ENCODE assay signal across 7 cellular contexts in genomic region chr17:489758-490329, GRCh38. TPM values are rescaled to one million over a fixed set of nuclear protein-coding genes. Genes with fewer than 3 reads are reported as not detected.
DNase-seq lines count a peak whose midpoint lies in the region; ATAC-seq and TF ChIP-seq lines count a peak whose summit lies in the region.

No MANE protein-coding gene starts in this region.

- H3K4me3 Mint-ChIP-seq in GM23338 = peak overlapping the region; percentile 75; the same call in 2 of the 3 replicates
- H3K4me3 Mint-ChIP-seq in stimulated activated memory B cell treated with anti-CD40 and anti-IgM and Interleukin-4, amounts not matched to agents 10 μg/mL and 1 μg/mL and 100 μg/mL, for 72 hours = peak overlapping the region; percentile 82

- no peaks in the 10 kb centered on the region for H3K9me3 Mint-ChIP-seq in GM23338
- no peaks in the 10 kb centered on the region for H3K9me3 Mint-ChIP-seq in stimulated activated memory B cell treated with anti-CD40 and anti-IgM and Interleukin-4, amounts not matched to agents 10 μg/mL and 1 μg/mL and 100 μg/mL, for 72 hours

- H3K9me2 ChIP-seq in GM23338 (ENCODE audit: insufficient read depth) = 0 out of 2 replicates have a peak, but pooled peaks cover 3% of the 10 kb centered on the region

- H4K5ac ChIP-seq in mesendoderm (ENCODE audit: low read length) = no peak overlapping the region

- no peak overlapping the region for H2BK15ac ChIP-seq in mesendoderm (replicated peaks; ENCODE audit: low read depth)

- H3F3A ChIP-seq in GM23338 (replicated peaks; ENCODE audit: low read depth) = peaks cover 7% of the 10 kb centered on the region

- no peak overlapping the region for H3K23ac ChIP-seq in mesendoderm (ENCODE audit: low read length)

- H3K36me3 ChIP-seq in GM23338 (ENCODE audit: insufficient read depth) (no peaks in the 10 kb centered on the region), colonic mucosa (no peaks in the 10 kb centered on the region), mesendoderm (ENCODE audit: control insufficient read depth, insufficient read depth, low read length) (no peaks in the 10 kb centered on the region)

- H3K4me2 ChIP-seq in GM23338 (peak overlapping the region; percentile 97), mesendoderm (ENCODE audit: low read length) (peak overlapping the region; percentile 57)

- no peaks in the 10 kb centered on the region for H3K9me3 ChIP-seq in colonic mucosa

- H3K4me1 ChIP-seq in GM23338 (ENCODE audit: insufficient read depth) = peaks cover 8% of the 10 kb centered on the region
- peaks cover 3% of the 10 kb centered on the region for H3K4me1 ChIP-seq in colonic mucosa
- H3K4me1 ChIP-seq in mesendoderm (ENCODE audit: control insufficient read depth, low read depth, low read length) = no peaks in the 10 kb centered on the region

- peaks cover 16% of the 10 kb centered on the region for H3K4me1 Mint-ChIP-seq in GM23338
- H3K4me1 Mint-ChIP-seq in stimulated activated memory B cell treated with anti-CD40 and anti-IgM and Interleukin-4, amounts not matched to agents 10 μg/mL and 1 μg/mL and 100 μg/mL, for 72 hours = peaks cover 12% of the 10 kb centered on the region

- no peak overlapping the region for H2BK120ac ChIP-seq in mesendoderm (ENCODE audit: low read depth, low read length)

- TF ChIP-seq CTCF in GM23338 (conservative IDR thresholded peaks at IDR 0.05; ENCODE audit: low read depth in 2 of 2) = no peak
- TF ChIP-seq CTCF in colonic mucosa (IDR thresholded peaks at IDR 0.05) = no peak

- H3K36me3 Mint-ChIP-seq in GM23338 (ENCODE audit: low read depth) = no peaks in the 10 kb centered on the region
- H3K36me3 Mint-ChIP-seq in stimulated activated memory B cell treated with anti-CD40 and anti-IgM and Interleukin-4, amounts not matched to agents 10 μg/mL and 1 μg/mL and 100 μg/mL, for 72 hours = no peaks in the 10 kb centered on the region

- no peak overlapping the region; the same call in 1 of the 2 replicates for H2AFZ ChIP-seq in GM23338

- H3K4me3 ChIP-seq in GM23338 (peak overlapping the region; percentile 83), colonic mucosa (peak overlapping the region; percentile 46), mesendoderm (ENCODE audit: low read length) (no peak overlapping the region)

- intact Hi-C loops in colonic mucosa (cut with DNase I) = no loop called here

- H4K8ac ChIP-seq in mesendoderm (ENCODE audit: low read depth, low read length) = no peak overlapping the region

- H3K27ac Mint-ChIP-seq in GM23338 = no peak overlapping the region
- peak overlapping the region; percentile 57 for H3K27ac Mint-ChIP-seq in stimulated activated memory B cell treated with anti-CD40 and anti-IgM and Interleukin-4, amounts not matched to agents 10 μg/mL and 1 μg/mL and 100 μg/mL, for 72 hours

- DNase-seq in GM23338 (ENCODE audit: low spot score) (peak; percentile 61), T-helper 22 cell (ENCODE audit: low read depth) (peak; percentile 43), colonic mucosa (peak; percentile 32), mesendoderm (peak; percentile 61), DMS79 treated with DMSO at 0.1 percent for 48 hours (lab: John Stamatoyannopoulos, UW) (no peak), NCI-H1092 (lab: John Stamatoyannopoulos, UW) (no peak)

- WGBS in mesendoderm (ENCODE audit: extremely low coverage, insufficient coverage, low lambda C conversion rate) = no CpG with 5 or more reads among the region's 38 CpGs

- peak overlapping the region; percentile 84 for H3K18ac ChIP-seq in mesendoderm (ENCODE audit: low read length)

- no peaks in the 10 kb centered on the region for H4K20me1 ChIP-seq in GM23338 (replicated peaks; ENCODE audit: insufficient read depth)

- H2BK5ac ChIP-seq in mesendoderm (ENCODE audit: low read length) = no peak overlapping the region

- ATAC-seq in GM23338 = peak; percentile 44
- ATAC-seq in stimulated activated memory B cell treated with anti-CD40 and anti-IgM and Interleukin-4, amounts not matched to agents 10 μg/mL and 1 μg/mL and 100 μg/mL, for 72 hours = peak; percentile 74

- H3K4ac ChIP-seq in mesendoderm (ENCODE audit: low read depth, low read length) = no peak overlapping the region

- H3K79me2 ChIP-seq in GM23338 (replicated peaks; ENCODE audit: insufficient read depth) = no peaks in the 10 kb centered on the region
- no peaks in the 10 kb centered on the region for H3K79me2 ChIP-seq in mesendoderm (ENCODE audit: control insufficient read depth, insufficient read depth, low read length)

- H3K9ac ChIP-seq in colonic mucosa (ENCODE audit: low read depth in 2 of 2, low read length in 2 of 2) (peak overlapping the region in 1 of 2 donors; percentile 72), mesendoderm (ENCODE audit: low read length) (peak overlapping the region; percentile 49)

- H3K27me3 ChIP-seq in GM23338 (ENCODE audit: insufficient read depth) (peaks cover 11% of the 10 kb centered on the region), colonic mucosa (peaks cover 19% of the 10 kb centered on the region), mesendoderm (ENCODE audit: insufficient read depth, low read length, poor library complexity) (peaks cover 3% of the 10 kb centered on the region)

- H3K79me1 ChIP-seq in mesendoderm (ENCODE audit: low read length) = no peaks in the 10 kb centered on the region

- peak overlapping the region; percentile 56 for H3K56ac ChIP-seq in mesendoderm (ENCODE audit: low read length)

- no peak overlapping the region for H3K27ac ChIP-seq in GM23338 (ENCODE audit: low read depth)
- H3K27ac ChIP-seq in colonic mucosa = peak overlapping the region; percentile 21
- no peak overlapping the region for H3K27ac ChIP-seq in mesendoderm (ENCODE audit: low read depth, low read length)

- peaks cover 16% of the 10 kb centered on the region for H3K27me3 Mint-ChIP-seq in GM23338 (ENCODE audit: insufficient read depth, low read depth, poor library complexity)
- peaks cover 10% of the 10 kb centered on the region for H3K27me3 Mint-ChIP-seq in stimulated activated memory B cell treated with anti-CD40 and anti-IgM and Interleukin-4, amounts not matched to agents 10 μg/mL and 1 μg/mL and 100 μg/mL, for 72 hours

- H2AK5ac ChIP-seq in mesendoderm (ENCODE audit: low read length) = no peak overlapping the region

TF ChIP-seq in GM23338, 12 proteins besides CTCF, POLR2A, EP300 and RAD21 (continues in another document):
- TF ChIP-seq ZNF331 (CRISPR knock-in tag; IDR thresholded peaks at IDR 0.05; ENCODE audit: low read depth) (no peak), ETS1 (IDR thresholded peaks at IDR 0.05) (no peak), JUNB (IDR thresholded peaks at IDR 0.05; ENCODE audit: unreplicated experiment) (no peak), NANOG (IDR thresholded peaks at IDR 0.05; ENCODE audit: borderline replicate concordance) (no peak), STAT1 (IDR thresholded peaks at IDR 0.05; ENCODE audit: unreplicated experiment) (no peak), CREB1 (CRISPR knock-in tag; IDR thresholded peaks at IDR 0.05; ENCODE audit: low read depth) (no peak), EZH2 (IDR thresholded peaks at IDR 0.05; ENCODE audit: low read depth, unreplicated experiment) (no peak), ZNF114 (CRISPR knock-in tag; IDR thresholded peaks at IDR 0.05) (no peak), POLR2AphosphoS5 (IDR thresholded peaks at IDR 0.05; ENCODE audit: low read depth) (no peak)
- TF ChIP-seq, protein P1, sequence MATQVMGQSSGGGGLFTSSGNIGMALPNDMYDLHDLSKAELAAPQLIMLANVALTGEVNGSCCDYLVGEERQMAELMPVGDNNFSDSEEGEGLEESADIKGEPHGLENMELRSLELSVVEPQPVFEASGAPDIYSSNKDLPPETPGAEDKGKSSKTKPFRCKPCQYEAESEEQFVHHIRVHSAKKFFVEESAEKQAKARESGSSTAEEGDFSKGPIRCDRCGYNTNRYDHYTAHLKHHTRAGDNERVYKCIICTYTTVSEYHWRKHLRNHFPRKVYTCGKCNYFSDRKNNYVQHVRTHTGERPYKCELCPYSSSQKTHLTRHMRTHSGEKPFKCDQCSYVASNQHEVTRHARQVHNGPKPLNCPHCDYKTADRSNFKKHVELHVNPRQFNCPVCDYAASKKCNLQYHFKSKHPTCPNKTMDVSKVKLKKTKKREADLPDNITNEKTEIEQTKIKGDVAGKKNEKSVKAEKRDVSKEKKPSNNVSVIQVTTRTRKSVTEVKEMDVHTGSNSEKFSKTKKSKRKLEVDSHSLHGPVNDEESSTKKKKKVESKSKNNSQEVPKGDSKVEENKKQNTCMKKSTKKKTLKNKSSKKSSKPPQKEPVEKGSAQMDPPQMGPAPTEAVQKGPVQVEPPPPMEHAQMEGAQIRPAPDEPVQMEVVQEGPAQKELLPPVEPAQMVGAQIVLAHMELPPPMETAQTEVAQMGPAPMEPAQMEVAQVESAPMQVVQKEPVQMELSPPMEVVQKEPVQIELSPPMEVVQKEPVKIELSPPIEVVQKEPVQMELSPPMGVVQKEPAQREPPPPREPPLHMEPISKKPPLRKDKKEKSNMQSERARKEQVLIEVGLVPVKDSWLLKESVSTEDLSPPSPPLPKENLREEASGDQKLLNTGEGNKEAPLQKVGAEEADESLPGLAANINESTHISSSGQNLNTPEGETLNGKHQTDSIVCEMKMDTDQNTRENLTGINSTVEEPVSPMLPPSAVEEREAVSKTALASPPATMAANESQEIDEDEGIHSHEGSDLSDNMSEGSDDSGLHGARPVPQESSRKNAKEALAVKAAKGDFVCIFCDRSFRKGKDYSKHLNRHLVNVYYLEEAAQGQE (IDR thresholded peaks at IDR 0.05; ENCODE audit: unreplicated experiment) = no peak

RNA-seq across cellular contexts. Expression of gene RFLNB, which starts 44.1 kb away (rescaled TPM):
- 59.2 and 59.9 TPM in 2 replicates for total RNA-seq in GM23338 (2014; rRNA removed; shearing (Covaris generic))
- polyA plus RNA-seq in GM23338 (2016; fragmentation: Nextera tagmentation; extraction: Ambion mirVana) = 40.7 and 49.4 TPM in 2 replicates
- 1 to 10 TPM; 2.9 to 5.7 TPM for total RNA-seq in colonic mucosa
- polyA plus RNA-seq in mesendoderm (2013, experiment 1 of 2) = 15.6 TPM
- polyA plus RNA-seq in mesendoderm (2013, experiment 2 of 2) = 16.6 TPM

Comparison
In these comparisons a context has a peak if more than half of its experiments do, and no peak if none do; other contexts are left out.
1. DNase-seq: peak in GM23338 (single experiment), T-helper 22 cell (single experiment), colonic mucosa (single experiment) and mesendoderm (single experiment); none in DMS79 treated with DMSO at 0.1 percent for 48 hours (single experiment) and NCI-H1092 (single experiment).